Comparison of ENCODE assay signal across 9 cellular contexts in genomic region chr5:134567651-134568338, GRCh38. TPM values are rescaled to one million over a fixed set of nuclear protein-coding genes. Genes with fewer than 3 reads are reported as not detected.
DNase-seq lines count a peak whose midpoint lies in the region; ATAC-seq lines count a peak whose summit lies in the region.
"Had no signal": no experiment of that assay in that cellular context is flagged by ENCODE, and none has a peak within 500 bp of the region (broad histone marks: within the 10 kb centered on the region; RNA-seq: fewer than 3 reads in every experiment).

No MANE protein-coding gene starts in this region.

- H3K27me3 Mint-ChIP-seq in IgD-negative memory B cell (no peaks in the 10 kb centered on the region), immature natural killer cell (ENCODE audit: low read depth in 3 of 3) (peaks cover 2 to 4% (median 2%) of the 10 kb centered on the region in 3 donors)
- H3K27me3 Mint-ChIP-seq in activated naive CD8-positive, alpha-beta T cell treated with anti-CD3 and anti-CD28 coated beads, Interleukin-2, amount 10 ng/mL, durations not matched to agents 7 days and 5 days, result no peaks in the 10 kb centered on the region

- H3K4me1 Mint-ChIP-seq in IgD-negative memory B cell (peaks cover 0 to 11% (median 3%) of the 10 kb centered on the region in 3 donors), immature natural killer cell (peaks cover 22 to 27% of the 10 kb centered on the region in 2 donors)
- H3K4me1 Mint-ChIP-seq in activated naive CD8-positive, alpha-beta T cell treated with anti-CD3 and anti-CD28 coated beads, Interleukin-2, amount 10 ng/mL, durations not matched to agents 7 days and 5 days, result peaks cover 14% of the 10 kb centered on the region

- no peak for ATAC-seq in activated naive CD8-positive, alpha-beta T cell treated with anti-CD3 and anti-CD28 coated beads, Interleukin-2, amount 10 ng/mL, durations not matched to agents 7 days and 5 days (ENCODE audit: low read depth)
- ATAC-seq in GM19397 (IDR thresholded peaks at IDR 0.05; ENCODE audit: unreplicated experiment), result no peak
- ATAC-seq in HG03175 (IDR thresholded peaks at IDR 0.05; ENCODE audit: unreplicated experiment), result no peak
- ATAC-seq: activated CD4-positive, CD25-positive, alpha-beta regulatory T cell treated with anti-CD3 and anti-CD28 coated beads, Interleukin-2, amount 50 U/mL, for 24 hours had no signal

- POLR2A ChIA-PET in activated naive CD8-positive, alpha-beta T cell treated with anti-CD3 and anti-CD28 coated beads, Interleukin-2, amount 10 ng/mL, durations not matched to agents 7 days and 5 days (lab: Charles Lee), result interaction anchor here (0.8 kb wide), 1 partner anchor 43 kb away, joined by 3 read pairs; no protein-coding TSS in a partner anchor

- H3K9me3 Mint-ChIP-seq in IgD-negative memory B cell (peaks cover 0 to 1% (median 0%) of the 10 kb centered on the region in 3 donors), immature natural killer cell (no peaks in the 10 kb centered on the region)
- H3K9me3 Mint-ChIP-seq in activated naive CD8-positive, alpha-beta T cell treated with anti-CD3 and anti-CD28 coated beads, Interleukin-2, amount 10 ng/mL, durations not matched to agents 7 days and 5 days, result no peaks in the 10 kb centered on the region

- H3K36me3 Mint-ChIP-seq in IgD-negative memory B cell (no peaks in the 10 kb centered on the region), immature natural killer cell (peaks cover 4 to 26% (median 24%) of the 10 kb centered on the region in 3 donors)
- peaks cover 32% of the 10 kb centered on the region for H3K36me3 Mint-ChIP-seq in activated naive CD8-positive, alpha-beta T cell treated with anti-CD3 and anti-CD28 coated beads, Interleukin-2, amount 10 ng/mL, durations not matched to agents 7 days and 5 days

- H3K27ac Mint-ChIP-seq in IgD-negative memory B cell (peak overlapping the region in 2 of 3 donors; percentile 73 to 80), immature natural killer cell (peak overlapping the region in 4 of 6 donors; percentile 40 to 58 (median 47))
- H3K27ac Mint-ChIP-seq in activated naive CD8-positive, alpha-beta T cell treated with anti-CD3 and anti-CD28 coated beads, Interleukin-2, amount 10 ng/mL, durations not matched to agents 7 days and 5 days, result peak overlapping the region; percentile 55

- DNase-seq in activated naive CD8-positive, alpha-beta T cell treated with anti-CD3 and anti-CD28 coated beads, Interleukin-2, amount 10 ng/mL, durations not matched to agents 7 days and 5 days, result no peak
- no peak for DNase-seq in immature natural killer cell
- DNase-seq in stromal cell of bone marrow (ENCODE audit: low read depth), result peak; percentile 78
- DNase-seq in NCI-H187 treated with DMSO at 0.1 percent for 48 hours (lab: John Stamatoyannopoulos, UW), result no peak
- DNase-seq in NAMALWA (ENCODE audit: low spot score), result no peak

- H3K4me3 Mint-ChIP-seq in IgD-negative memory B cell (no peak overlapping the region), immature natural killer cell (no peak overlapping the region)
- no peak overlapping the region for H3K4me3 Mint-ChIP-seq in activated naive CD8-positive, alpha-beta T cell treated with anti-CD3 and anti-CD28 coated beads, Interleukin-2, amount 10 ng/mL, durations not matched to agents 7 days and 5 days

RNA-seq across cellular contexts. Expression of gene JADE2, which starts 42.3 kb away (rescaled TPM):
- polyA plus RNA-seq in IgD-negative memory B cell (46.7 TPM), immature natural killer cell (10 to 100 TPM; 10.1 to 48.9 (median 23.0) TPM)
- 100 to 1,000 TPM; 142 to 161 TPM for total RNA-seq in activated naive CD8-positive, alpha-beta T cell treated with anti-CD3 and anti-CD28 coated beads, Interleukin-2, amount 10 ng/mL, durations not matched to agents 7 days and 5 days
